Comparison of ENCODE assay signal across 1 cellular context in genomic region chr17:21287703-21288449, GRCh38.
TF ChIP-seq lines count a peak whose summit lies in the region.

No MANE protein-coding gene starts in this region.

TF ChIP-seq in HepG2, 621 proteins besides CTCF, POLR2A, EP300 and RAD21 (continued from another document and continues in another):
- TF ChIP-seq ZNF326 (CRISPR knock-in tag; IDR thresholded peaks at IDR 0.05; ENCODE audit: borderline replicate concordance) = no peak
- no peak for TF ChIP-seq GATA4 (IDR thresholded peaks at IDR 0.05; ENCODE audit: borderline replicate concordance, low read depth)
- TF ChIP-seq CHD4 (IDR thresholded peaks at IDR 0.05; ENCODE audit: borderline replicate concordance, low read length) = peak; percentile 58; the same call in 1 of the 2 replicates
- no peak for TF ChIP-seq HNRNPUL1 (IDR thresholded peaks at IDR 0.05; ENCODE audit: low read depth, low read length)
- TF ChIP-seq XBP1 (CRISPR knock-in tag; IDR thresholded peaks at IDR 0.05) = no peak
- no peak for TF ChIP-seq RFX5 (IDR thresholded peaks at IDR 0.05; ENCODE audit: low read depth, low read length)
- no peak; the same call in 1 of the 2 replicates for TF ChIP-seq SOX13 (IDR thresholded peaks at IDR 0.05)
- peak in 1 of 2 experiments; percentile 51; a peak in 1 of 4 replicates for TF ChIP-seq SOX13 (CRISPR knock-in tag; conservative IDR thresholded peaks at IDR 0.05 in 1 of 2, IDR thresholded peaks at IDR 0.05 in 1 of 2)
- TF ChIP-seq ZNF709 (CRISPR knock-in tag; IDR thresholded peaks at IDR 0.05) = peak; percentile 60; the same call in 1 of the 2 replicates
- no peak for TF ChIP-seq ZUFSP (CRISPR knock-in tag; IDR thresholded peaks at IDR 0.05; ENCODE audit: borderline replicate concordance)
- TF ChIP-seq ZNF180 (CRISPR knock-in tag; IDR thresholded peaks at IDR 0.05; ENCODE audit: borderline replicate concordance, low read depth) = no peak
- no peak for TF ChIP-seq ZNF841 (CRISPR knock-in tag; IDR thresholded peaks at IDR 0.05; ENCODE audit: borderline replicate concordance)
- TF ChIP-seq TEAD3 (CRISPR knock-in tag; optimal IDR thresholded peaks at IDR 0.05; ENCODE audit: borderline replicate concordance) = peak; percentile 73
- no peak for TF ChIP-seq ZNF577 (CRISPR knock-in tag; IDR thresholded peaks at IDR 0.05; ENCODE audit: borderline replicate concordance, low read depth)
- TF ChIP-seq ISL2 (CRISPR knock-in tag; IDR thresholded peaks at IDR 0.05) = peak; percentile 57
- no peak for TF ChIP-seq AHDC1 (CRISPR knock-in tag; IDR thresholded peaks at IDR 0.05; ENCODE audit: borderline replicate concordance)
- peak; percentile 51; the same call in 1 of the 2 replicates for TF ChIP-seq KDM2A (CRISPR knock-in tag; IDR thresholded peaks at IDR 0.05; ENCODE audit: borderline replicate concordance, low read depth)
- no peak for TF ChIP-seq MTA3 (CRISPR knock-in tag; IDR thresholded peaks at IDR 0.05)
- TF ChIP-seq ZBTB34 (CRISPR knock-in tag; IDR thresholded peaks at IDR 0.05) = peak; percentile 20; the same call in 1 of the 2 replicates
- TF ChIP-seq DZIP1 (CRISPR knock-in tag; IDR thresholded peaks at IDR 0.05) = no peak
- TF ChIP-seq PLRG1 (conservative IDR thresholded peaks at IDR 0.05) = no peak
- TF ChIP-seq KLF6 (CRISPR knock-in tag; IDR thresholded peaks at IDR 0.05) = no peak
- no peak for TF ChIP-seq SSRP1 (CRISPR knock-in tag; IDR thresholded peaks at IDR 0.05)
- peak; percentile 72 for TF ChIP-seq AGO2 (optimal IDR thresholded peaks at IDR 0.05; ENCODE audit: low read depth, low read length)
- no peak for TF ChIP-seq ZNF446 (CRISPR knock-in tag; IDR thresholded peaks at IDR 0.05)
- TF ChIP-seq ZNF160 (CRISPR knock-in tag; IDR thresholded peaks at IDR 0.05) = 0 out of 2 replicates have a peak, but pooled peaks have one; percentile 25
- no peak for TF ChIP-seq MAF1 (CRISPR knock-in tag; IDR thresholded peaks at IDR 0.05; ENCODE audit: borderline replicate concordance)
- peak; percentile 27 for TF ChIP-seq IKZF4 (CRISPR knock-in tag; IDR thresholded peaks at IDR 0.05; ENCODE audit: borderline replicate concordance, low read depth, not compliant biosample characterization)
- no peak for TF ChIP-seq PAWR (CRISPR knock-in tag; IDR thresholded peaks at IDR 0.05; ENCODE audit: borderline replicate concordance)
- no peak for TF ChIP-seq PBX3 (CRISPR knock-in tag; IDR thresholded peaks at IDR 0.05; ENCODE audit: borderline replicate concordance)
- TF ChIP-seq ZNF468 (CRISPR knock-in tag; IDR thresholded peaks at IDR 0.05) = no peak
- TF ChIP-seq ZNF703 (CRISPR knock-in tag; IDR thresholded peaks at IDR 0.05; ENCODE audit: borderline replicate concordance) = no peak
- peak; percentile 45; the same call in 1 of the 2 replicates for TF ChIP-seq KLF11 (CRISPR knock-in tag; IDR thresholded peaks at IDR 0.05)
- no peak for TF ChIP-seq ZNF101 (CRISPR knock-in tag; IDR thresholded peaks at IDR 0.05; ENCODE audit: borderline replicate concordance, low read depth)
- TF ChIP-seq CHCHD3 (CRISPR knock-in tag; IDR thresholded peaks at IDR 0.05) = no peak
- no peak for TF ChIP-seq FOXM1 (CRISPR knock-in tag; IDR thresholded peaks at IDR 0.05)
- TF ChIP-seq PPARG (CRISPR knock-in tag; conservative IDR thresholded peaks at IDR 0.05) = peak; percentile 47
- TF ChIP-seq KDM6A (CRISPR knock-in tag; IDR thresholded peaks at IDR 0.05; ENCODE audit: low read depth) = 0 out of 2 replicates have a peak, but pooled peaks have one; percentile 30
- TF ChIP-seq SUZ12 (IDR thresholded peaks at IDR 0.05; ENCODE audit: low read depth, low read length) = no peak
- peak; percentile 95 for TF ChIP-seq JUN (CRISPR knock-in tag; IDR thresholded peaks at IDR 0.05)
- TF ChIP-seq NR3C1 (CRISPR knock-in tag; IDR thresholded peaks at IDR 0.05) = no peak
- TF ChIP-seq TEAD2 (CRISPR knock-in tag; IDR thresholded peaks at IDR 0.05) = no peak
- TF ChIP-seq TFE3 (CRISPR knock-in tag; IDR thresholded peaks at IDR 0.05) = peak; percentile 69; the same call in 1 of the 2 replicates
- TF ChIP-seq TERF1 (CRISPR knock-in tag; IDR thresholded peaks at IDR 0.05) = no peak
- TF ChIP-seq GPN1 (CRISPR knock-in tag; IDR thresholded peaks at IDR 0.05; ENCODE audit: borderline replicate concordance) = no peak
- peak; percentile 38; the same call in 1 of the 2 replicates for TF ChIP-seq KDM5B (CRISPR knock-in tag; IDR thresholded peaks at IDR 0.05; ENCODE audit: borderline replicate concordance)
- no peak for TF ChIP-seq ONECUT2 (CRISPR knock-in tag; IDR thresholded peaks at IDR 0.05)
- TF ChIP-seq U2AF2 (IDR thresholded peaks at IDR 0.05; ENCODE audit: low read depth, low read length) = no peak
- TF ChIP-seq ZNF550 (CRISPR knock-in tag; IDR thresholded peaks at IDR 0.05; ENCODE audit: borderline replicate concordance) = no peak
- TF ChIP-seq HDAC6 (IDR thresholded peaks at IDR 0.05; ENCODE audit: low read depth, low read length) = no peak
- TF ChIP-seq ZNF850 (CRISPR knock-in tag; conservative IDR thresholded peaks at IDR 0.05) = no peak
